In the genomic region with DNA sequence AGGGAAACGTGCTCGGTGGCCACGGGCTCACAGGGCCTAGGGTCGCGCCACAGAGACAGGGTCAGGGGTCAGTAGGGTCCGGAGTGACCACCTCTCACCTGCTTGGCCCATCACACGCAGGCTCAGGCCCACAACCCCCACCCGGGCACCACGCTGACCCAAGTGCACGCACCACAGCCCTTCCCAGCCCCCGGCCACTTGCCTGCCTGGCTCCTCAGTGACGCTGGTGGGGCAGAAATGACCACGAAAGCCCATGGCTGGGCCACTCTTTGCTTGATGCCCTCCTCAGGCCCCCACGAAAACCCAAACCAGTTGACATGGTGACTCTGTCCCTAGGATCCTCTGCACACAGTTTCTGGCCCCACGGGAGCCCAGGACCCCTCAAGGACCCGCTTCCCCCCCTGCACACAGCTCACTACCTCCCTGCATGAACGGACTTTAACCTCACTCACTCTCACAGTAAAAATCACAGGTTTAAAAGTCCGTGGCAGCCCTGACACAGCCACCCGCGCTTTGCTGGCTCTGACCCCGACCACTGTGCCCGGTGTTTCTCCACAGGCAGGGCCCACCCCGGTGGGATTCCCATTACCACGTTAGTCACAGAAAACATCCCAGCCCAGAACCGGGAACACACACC, we compare ENCODE assay signal across 18 cellular contexts. TPM values are rescaled to one million over a fixed set of nuclear protein-coding genes. Genes with fewer than 3 reads are reported as not detected.
DNase-seq lines count a peak whose midpoint lies in the region; ATAC-seq and TF ChIP-seq lines count a peak whose summit lies in the region.
"Had no signal": no experiment of that assay in that cellular context is flagged by ENCODE, and none has a peak within 500 bp of the region (broad histone marks: within the 10 kb centered on the region; RNA-seq: fewer than 3 reads in every experiment).

No MANE protein-coding gene starts in this region.

- peaks cover 21% of the 10 kb centered on the region for H3K4me1 Mint-ChIP-seq in dendritic cell treated with granulocyte-macrophage colony-stimulating factor and Interleukin-4, amounts not matched to agents 40 ng/mL and 50 ng/mL, for 4 days (ENCODE audit: low read depth)
- peaks cover 2% of the 10 kb centered on the region for H3K4me1 Mint-ChIP-seq in neural progenitor cell
- H3K4me1 Mint-ChIP-seq in activated T-helper 1 cell treated with anti-CD3 and anti-CD28 coated beads, Interleukin-12 subunit alpha, Interleukin-12 subunit beta, Interleukin-2, Interleukin-4 antibody, amounts not matched to agents 30 ng/mL and 10 ng/mL and 1 ng/mL, durations not matched to agents 14 hours and 24 hours and 36 hours (ENCODE audit: low read depth) = no peaks in the 10 kb centered on the region
- H3K4me1 Mint-ChIP-seq: activated naive CD4-positive, alpha-beta T cell treated with anti-CD3 and anti-CD28 coated beads, Interleukin-2, amount 50 U/mL, for 24 hours; brain had no signal

- H2AFZ ChIP-seq in neural progenitor cell (replicated peaks) = no peak overlapping the region

- H3K4me1 ChIP-seq in heart right ventricle (peaks cover 0 to 22% (median 16%) of the 10 kb centered on the region in 9 donors), neural progenitor cell (no peaks in the 10 kb centered on the region)

- H4K20me1 ChIP-seq in neural progenitor cell (ENCODE audit: low read depth) = peaks cover 12% of the 10 kb centered on the region

- intact Hi-C loops in Right ventricle myocardium inferior (cut with DNase I) (no loop called here), heart right ventricle (cut with DNase I) (loop anchor here in 1 of 10 donors (5.0 kb wide), 1 partner anchor 150 kb away; no protein-coding TSS in a partner anchor)
- intact Hi-C loops in dendritic cell treated with granulocyte-macrophage colony-stimulating factor and Interleukin-4, amounts not matched to agents 40 ng/mL and 50 ng/mL, for 4 days (cut with micrococcal nuclease) = no loop called here
- intact Hi-C loops in activated T-helper 1 cell treated with anti-CD3 and anti-CD28 coated beads, Interleukin-12 subunit alpha, Interleukin-12 subunit beta, Interleukin-2, Interleukin-4 antibody, amounts not matched to agents 30 ng/mL and 10 ng/mL and 1 ng/mL, durations not matched to agents 14 hours and 24 hours and 36 hours (cut with micrococcal nuclease) = no loop called here

- H3K4me3 ChIP-seq in heart right ventricle = no peak overlapping the region
- H3K4me3 ChIP-seq in neural progenitor cell = no peak overlapping the region
- H3K4me3 ChIP-seq: esophagus squamous epithelium, skin epidermis had no signal

- no peaks in the 10 kb centered on the region for H3K27me3 Mint-ChIP-seq in dendritic cell treated with granulocyte-macrophage colony-stimulating factor and Interleukin-4, amounts not matched to agents 40 ng/mL and 50 ng/mL, for 4 days
- H3K27me3 Mint-ChIP-seq in neural progenitor cell (ENCODE audit: insufficient read depth, low read depth) = peaks cover 4% of the 10 kb centered on the region
- H3K27me3 Mint-ChIP-seq in activated T-helper 1 cell treated with anti-CD3 and anti-CD28 coated beads, Interleukin-12 subunit alpha, Interleukin-12 subunit beta, Interleukin-2, Interleukin-4 antibody, amounts not matched to agents 30 ng/mL and 10 ng/mL and 1 ng/mL, durations not matched to agents 14 hours and 24 hours and 36 hours (ENCODE audit: insufficient read depth) = no peaks in the 10 kb centered on the region
- H3K27me3 Mint-ChIP-seq: activated naive CD4-positive, alpha-beta T cell treated with anti-CD3 and anti-CD28 coated beads, Interleukin-2, amount 50 U/mL, for 24 hours; brain had no signal

- no peak overlapping the region for H3K9ac ChIP-seq in neural progenitor cell

- peaks cover 6 to 98% (median 64%) of the 10 kb centered on the region in 9 donors for H3K36me3 ChIP-seq in heart right ventricle
- H3K36me3 ChIP-seq in neural progenitor cell = no peaks in the 10 kb centered on the region

- ATAC-seq in Right ventricle myocardium inferior (no peak), heart right ventricle (no peak)

- peaks cover 100% of the 10 kb centered on the region for H3K36me3 Mint-ChIP-seq in dendritic cell treated with granulocyte-macrophage colony-stimulating factor and Interleukin-4, amounts not matched to agents 40 ng/mL and 50 ng/mL, for 4 days (ENCODE audit: low read depth)
- H3K36me3 Mint-ChIP-seq in neural progenitor cell = peaks cover 16% of the 10 kb centered on the region
- peaks cover 27% of the 10 kb centered on the region for H3K36me3 Mint-ChIP-seq in activated T-helper 1 cell treated with anti-CD3 and anti-CD28 coated beads, Interleukin-12 subunit alpha, Interleukin-12 subunit beta, Interleukin-2, Interleukin-4 antibody, amounts not matched to agents 30 ng/mL and 10 ng/mL and 1 ng/mL, durations not matched to agents 14 hours and 24 hours and 36 hours (ENCODE audit: low read depth)

- H3K27me3 ChIP-seq in heart right ventricle (no peaks in the 10 kb centered on the region), neural progenitor cell (no peaks in the 10 kb centered on the region)
- H3K27me3 ChIP-seq: esophagus squamous epithelium had no signal

- H3K27ac Mint-ChIP-seq in dendritic cell treated with granulocyte-macrophage colony-stimulating factor and Interleukin-4, amounts not matched to agents 40 ng/mL and 50 ng/mL, for 4 days = peak overlapping the region; percentile 75
- peak overlapping the region; percentile 42 for H3K27ac Mint-ChIP-seq in neural progenitor cell
- no peak overlapping the region for H3K27ac Mint-ChIP-seq in activated T-helper 1 cell treated with anti-CD3 and anti-CD28 coated beads, Interleukin-12 subunit alpha, Interleukin-12 subunit beta, Interleukin-2, Interleukin-4 antibody, amounts not matched to agents 30 ng/mL and 10 ng/mL and 1 ng/mL, durations not matched to agents 14 hours and 24 hours and 36 hours
- H3K27ac Mint-ChIP-seq: activated naive CD4-positive, alpha-beta T cell treated with anti-CD3 and anti-CD28 coated beads, Interleukin-2, amount 50 U/mL, for 24 hours had no signal

- no peak overlapping the region for H3K4me3 Mint-ChIP-seq in dendritic cell treated with granulocyte-macrophage colony-stimulating factor and Interleukin-4, amounts not matched to agents 40 ng/mL and 50 ng/mL, for 4 days
- no peak overlapping the region for H3K4me3 Mint-ChIP-seq in neural progenitor cell
- H3K4me3 Mint-ChIP-seq in activated T-helper 1 cell treated with anti-CD3 and anti-CD28 coated beads, Interleukin-12 subunit alpha, Interleukin-12 subunit beta, Interleukin-2, Interleukin-4 antibody, amounts not matched to agents 30 ng/mL and 10 ng/mL and 1 ng/mL, durations not matched to agents 14 hours and 24 hours and 36 hours = no peak overlapping the region
- H3K4me3 Mint-ChIP-seq: activated naive CD4-positive, alpha-beta T cell treated with anti-CD3 and anti-CD28 coated beads, Interleukin-2, amount 50 U/mL, for 24 hours; brain had no signal

- H3K9me3 Mint-ChIP-seq in dendritic cell treated with granulocyte-macrophage colony-stimulating factor and Interleukin-4, amounts not matched to agents 40 ng/mL and 50 ng/mL, for 4 days = no peaks in the 10 kb centered on the region
- no peaks in the 10 kb centered on the region for H3K9me3 Mint-ChIP-seq in neural progenitor cell
- H3K9me3 Mint-ChIP-seq in activated T-helper 1 cell treated with anti-CD3 and anti-CD28 coated beads, Interleukin-12 subunit alpha, Interleukin-12 subunit beta, Interleukin-2, Interleukin-4 antibody, amounts not matched to agents 30 ng/mL and 10 ng/mL and 1 ng/mL, durations not matched to agents 14 hours and 24 hours and 36 hours = no peaks in the 10 kb centered on the region
- H3K9me3 Mint-ChIP-seq: activated naive CD4-positive, alpha-beta T cell treated with anti-CD3 and anti-CD28 coated beads, Interleukin-2, amount 50 U/mL, for 24 hours; brain had no signal

- H3F3A ChIP-seq in neural progenitor cell (ENCODE audit: low read depth) = no peaks in the 10 kb centered on the region

- TF ChIP-seq CTCF in heart right ventricle (IDR thresholded peaks at IDR 0.05) = no peak
- TF ChIP-seq CTCF in neural progenitor cell (IDR thresholded peaks at IDR 0.05) = no peak

- H3K4me2 ChIP-seq in neural progenitor cell = no peak overlapping the region

- H3K27ac ChIP-seq in heart right ventricle (no peak overlapping the region), neural progenitor cell (no peak overlapping the region)

- no peaks in the 10 kb centered on the region for H3K9me3 ChIP-seq in heart right ventricle
- H3K9me3 ChIP-seq in neural progenitor cell (ENCODE audit: low read depth) = no peaks in the 10 kb centered on the region
- H3K9me3 ChIP-seq: esophagus squamous epithelium had no signal

- DNase-seq in Right ventricle myocardium inferior (ENCODE audit: missing footprints) (peak; percentile 41), heart right ventricle (no peak), neural progenitor cell (ENCODE audit: low spot score) (no peak), cortex of kidney (lab: John Stamatoyannopoulos, UW) (no peak)
- no peak for DNase-seq in activated T-helper 1 cell treated with anti-CD3 and anti-CD28 coated beads, Interleukin-12 subunit alpha, Interleukin-12 subunit beta, Interleukin-2, Interleukin-4 antibody, amounts not matched to agents 30 ng/mL and 10 ng/mL and 1 ng/mL, durations not matched to agents 14 hours and 24 hours and 36 hours (ENCODE audit: low spot score)
- DNase-seq in effector CD4-positive, alpha-beta T cell = no peak
- no peak for DNase-seq in stimulated activated CD4-positive, alpha-beta T cell treated with anti-CD3 and anti-CD28 coated beads, Interleukin-2, amount 100 ng/mL, for 48 hours
- DNase-seq: activated CD4-positive, alpha-beta T cell treated with anti-CD3 and anti-CD28 coated beads for 4 hours; COR-L47; esophagus squamous epithelium; Karpas-422; NCI-H1417; NCI-H226; SHP77 treated with DMSO at 0.1 percent for 48 hours had no signal

- no peaks in the 10 kb centered on the region for H3K79me2 ChIP-seq in neural progenitor cell (ENCODE audit: low read depth)

- WGBS in heart right ventricle, 2 donors = 92 to 93% methylated on average over 25 of the region's 25 CpGs

RNA-seq across cellular contexts. Expression of a gene that starts 20.7 kb away (rescaled TPM):
- total RNA-seq in Right ventricle myocardium inferior = 26.9 TPM
- 10 to 100 TPM; 15.2 to 40.2 (median 21.9) TPM for total RNA-seq in heart right ventricle
- 10 to 100 TPM; 26.2 to 37.5 TPM for polyA plus RNA-seq in heart right ventricle
- total RNA-seq in neural progenitor cell (ENCODE audit: low replicate concordance) = 37.8 and 56.9 TPM in 2 replicates
- total RNA-seq in activated T-helper 1 cell treated with anti-CD3 and anti-CD28 coated beads, Interleukin-12 subunit alpha, Interleukin-12 subunit beta, Interleukin-2, Interleukin-4 antibody, amounts not matched to agents 30 ng/mL and 10 ng/mL and 1 ng/mL, durations not matched to agents 14 hours and 24 hours and 36 hours = 95.5 and 96.8 TPM in 2 replicates

RNA-seq across cellular contexts. Expression of a gene that starts 33.4 kb away (rescaled TPM):
- total RNA-seq in Right ventricle myocardium inferior = 20.8 TPM
- total RNA-seq in heart right ventricle = 10 to 100 TPM; 11.6 to 26.3 (median 15.3) TPM
- polyA plus RNA-seq in heart right ventricle = 10 to 100 TPM; 13.0 to 88.3 TPM
- total RNA-seq in neural progenitor cell (ENCODE audit: low replicate concordance) = 6.6 and 16.6 TPM in 2 replicates
- total RNA-seq in activated T-helper 1 cell treated with anti-CD3 and anti-CD28 coated beads, Interleukin-12 subunit alpha, Interleukin-12 subunit beta, Interleukin-2, Interleukin-4 antibody, amounts not matched to agents 30 ng/mL and 10 ng/mL and 1 ng/mL, durations not matched to agents 14 hours and 24 hours and 36 hours = 74.4 and 81.7 TPM in 2 replicates
